Comparison of ENCODE assay signal across 1 cellular context in genomic region chr11:118928108-118928869, GRCh38.
TF ChIP-seq lines count a peak whose summit lies in the region.

No MANE protein-coding gene starts in this region.

TF ChIP-seq in K562, 482 proteins besides CTCF, POLR2A, EP300 and RAD21 (continued from another document and continues in another):
- TF ChIP-seq ZBTB40 (IDR thresholded peaks at IDR 0.05) (no peak), ZBTB40 (CRISPR knock-in tag; IDR thresholded peaks at IDR 0.05) (no peak), ARNT (IDR thresholded peaks at IDR 0.05) (no peak; a peak in 1 of 4 replicates), ZNF263 (CRISPR knock-in tag; IDR thresholded peaks at IDR 0.05; ENCODE audit: borderline replicate concordance) (peak; percentile 98), ZBTB26 (CRISPR knock-in tag; IDR thresholded peaks at IDR 0.05) (no peak), E2F8 (IDR thresholded peaks at IDR 0.05; ENCODE audit: low read depth, partially characterized antibody) (no peak), NFATC3 (IDR thresholded peaks at IDR 0.05) (no peak), NFXL1 (CRISPR knock-in tag; IDR thresholded peaks at IDR 0.05) (no peak), SMARCE1 (IDR thresholded peaks at IDR 0.05) (0 out of 2 replicates have a peak, but pooled peaks have one; percentile 20), ZNF57 (CRISPR knock-in tag; IDR thresholded peaks at IDR 0.05) (no peak), KLF1 (tag; IDR thresholded peaks at IDR 0.05) (no peak), NONO (IDR thresholded peaks at IDR 0.05; ENCODE audit: low read depth in 2 of 2, low read length in 1 of 2) (0 out of 4 replicates have a peak, but pooled peaks of 1 of the 2 experiments have one; percentile 5), RBM22 (IDR thresholded peaks at IDR 0.05; ENCODE audit: low read depth, low read length, poor library complexity, severe bottlenecking) (no peak), ZNF518B (CRISPR knock-in tag; IDR thresholded peaks at IDR 0.05) (no peak), KDM4B (IDR thresholded peaks at IDR 0.05; ENCODE audit: borderline replicate concordance in 2 of 2, low read depth in 1 of 2) (no peak), ERF (CRISPR knock-in tag; IDR thresholded peaks at IDR 0.05) (no peak), ELF2 (CRISPR knock-in tag; IDR thresholded peaks at IDR 0.05) (no peak), MED1 (CRISPR knock-in tag; IDR thresholded peaks at IDR 0.05; ENCODE audit: borderline replicate concordance) (no peak), HMGXB4 (CRISPR knock-in tag; IDR thresholded peaks at IDR 0.05) (0 out of 2 replicates have a peak, but pooled peaks have one; percentile 59), NR4A1 (CRISPR knock-in tag; IDR thresholded peaks at IDR 0.05) (0 out of 2 replicates have a peak, but pooled peaks have one; percentile 11), NR4A1 (tag; IDR thresholded peaks at IDR 0.05) (no peak), FOXJ3 (CRISPR knock-in tag; IDR thresholded peaks at IDR 0.05) (no peak), ZBTB43 (CRISPR knock-in tag; IDR thresholded peaks at IDR 0.05) (no peak), ZNF124 (CRISPR knock-in tag; IDR thresholded peaks at IDR 0.05) (no peak), NFE2L1 (tag; IDR thresholded peaks at IDR 0.05; ENCODE audit: borderline replicate concordance, low read depth) (no peak), SRSF1 (IDR thresholded peaks at IDR 0.05; ENCODE audit: low read depth, low read length) (no peak), POU5F1 (IDR thresholded peaks at IDR 0.05; ENCODE audit: borderline replicate concordance, low read depth, low read length, partially characterized antibody) (no peak), RUNX1 (IDR thresholded peaks at IDR 0.05; ENCODE audit: low read depth) (0 out of 2 replicates have a peak, but pooled peaks have one; percentile 53), THAP12 (CRISPR knock-in tag; IDR thresholded peaks at IDR 0.05) (no peak), NR2F6 (CRISPR knock-in tag; IDR thresholded peaks at IDR 0.05) (no peak), NFYB (IDR thresholded peaks at IDR 0.05; ENCODE audit: extremely low read depth, insufficient read length) (peak; percentile 83), PHF21A (IDR thresholded peaks at IDR 0.05; ENCODE audit: borderline replicate concordance, low read depth) (no peak), GATAD2A (IDR thresholded peaks at IDR 0.05) (peak; percentile 37), BMI1 (IDR thresholded peaks at IDR 0.05; ENCODE audit: low read length) (0 out of 2 replicates have a peak, but pooled peaks have one; percentile 12), SPI1 (IDR thresholded peaks at IDR 0.05; ENCODE audit: borderline replicate concordance, low read depth, low read length) (no peak), NR0B1 (IDR thresholded peaks at IDR 0.05; ENCODE audit: partially characterized antibody) (no peak), ZNF830 (CRISPR knock-in tag; IDR thresholded peaks at IDR 0.05) (no peak), ZNF764 (CRISPR knock-in tag; IDR thresholded peaks at IDR 0.05; ENCODE audit: low read depth) (no peak)
